ENCODE assay signal across 22 cellular contexts in genomic region chr3:37367436-37367835, GRCh38.
DNase-seq lines count a peak whose midpoint lies in the region; ATAC-seq, FAIRE-seq and TF ChIP-seq lines count a peak whose summit lies in the region.
"Had no signal": no experiment of that assay in that cellular context is flagged by ENCODE, and none has a peak within 500 bp of the region (broad histone marks: within the 10 kb centered on the region; RNA-seq: fewer than 3 reads in every experiment).

No MANE protein-coding gene starts in this region.

- peaks cover 8% of the 10 kb centered on the region for H3K9me3 Mint-ChIP-seq in nephron progenitor cell

- H3K36me3 Mint-ChIP-seq in nephron progenitor cell (ENCODE audit: low read depth), result peaks cover 69% of the 10 kb centered on the region

- WGBS in HepG2 (ENCODE audit: low lambda C conversion rate), result 60% methylated on average over 1 of the region's 1 CpG

- H3K9me3 ChIP-seq in HepG2 (ENCODE audit: low read length), result no peaks in the 10 kb centered on the region
- H3K9me3 ChIP-seq: BE2C, Caco-2 had no signal

- peaks cover 2% of the 10 kb centered on the region for H3K27me3 Mint-ChIP-seq in nephron progenitor cell (ENCODE audit: low read depth, poor library complexity)
- H3K27me3 Mint-ChIP-seq: CD4-positive, alpha-beta T cell had no signal

- no TSS peak for BruUV-seq in HepG2 (replicated peaks; lab: Mats Ljungman, UMichigan)

- no peak overlapping the region for H3K9ac ChIP-seq in HepG2 (ENCODE audit: insufficient read depth, low read depth, low read length)
- H3K9ac ChIP-seq: BLaER1 had no signal

- H3K4me2 ChIP-seq in HepG2 (ENCODE audit: low read depth, low read length), result no peak overlapping the region
- H3K4me2 ChIP-seq: BLaER1 had no signal

- H3K36me3 ChIP-seq in HepG2 (replicated peaks in 1 of 2; ENCODE audit: control insufficient read depth in 1 of 2, insufficient read depth in 2 of 2, low read length in 2 of 2), result peaks cover 5 to 40% of the 10 kb centered on the region in 2 experiments; a peak in 4 of 5 replicates
- H3K36me3 ChIP-seq: BE2C had no signal

- no peak for TF ChIP-seq POLR2A in HepG2 (IDR thresholded peaks at IDR 0.05; ENCODE audit: insufficient read depth in 1 of 2, low read depth in 2 of 2, low read length in 2 of 2)

- peaks cover 26% of the 10 kb centered on the region for H3K4me1 ChIP-seq in HepG2 (ENCODE audit: insufficient read depth, low read length)
- H3K4me1 ChIP-seq: BE2C, BLaER1, Caco-2 had no signal

- TF ChIP-seq EP300 in HepG2 (IDR thresholded peaks at IDR 0.05; ENCODE audit: low read depth in 2 of 2, low read length in 2 of 2) (no peak), HepG2 (CRISPR knock-in tag; IDR thresholded peaks at IDR 0.05; ENCODE audit: borderline replicate concordance) (no peak)

- TF ChIP-seq CTCF in HepG2 (CRISPR knock-in tag; IDR thresholded peaks at IDR 0.05) (no peak), nephron progenitor cell (IDR thresholded peaks at IDR 0.05) (no peak)

- no peaks in the 10 kb centered on the region for H3K79me2 ChIP-seq in HepG2 (ENCODE audit: insufficient read depth, low read length)

- peak overlapping the region; percentile 68 for H3K27ac Mint-ChIP-seq in nephron progenitor cell
- H3K27ac Mint-ChIP-seq: CD4-positive, alpha-beta T cell; CD8-positive, alpha-beta T cell had no signal

- CTCF ChIA-PET in HepG2 (lab: Yijun Ruan, JAX; ENCODE audit: low intra/inter-chr PET ratio, low total read pairs), result no interaction called here

- no peak overlapping the region for H2AFZ ChIP-seq in HepG2 (ENCODE audit: low read length)

- in situ Hi-C loops in HepG2 (cut with HindIII; ENCODE audit: extremely low pct_ligation_motif_present, low pct_unique_long_range_greater_than_20kb), result no loop called here

- H3K4me3 Mint-ChIP-seq in nephron progenitor cell, result no peak overlapping the region
- H3K4me3 Mint-ChIP-seq: CD4-positive, alpha-beta T cell; CD8-positive, alpha-beta T cell had no signal

- no peak for FAIRE-seq in HepG2 (lab: Jason Lieb, UNC)
- FAIRE-seq: A204.1, D721Med, G401.6, GM12891, GM18507 had no signal

- H3K4me3 ChIP-seq in HepG2 (replicated peaks in 1 of 3; ENCODE audit: insufficient read depth in 1 of 3, low read depth in 2 of 3, low read length in 3 of 3), result no peak overlapping the region
- H3K4me3 ChIP-seq: BLaER1 had no signal

- H4K20me1 ChIP-seq in HepG2 (ENCODE audit: insufficient read depth, low read length), result no peaks in the 10 kb centered on the region
- H4K20me1 ChIP-seq: BLaER1 had no signal

- no peak for DNase-seq in left lobe of liver (ENCODE audit: low spot score)
- DNase-seq in HepG2 (ENCODE audit: low spot score), result peak; percentile 52
- DNase-seq in nephron progenitor cell, result no peak
- no peak for DNase-seq in stimulated activated naive CD4-positive, alpha-beta T cell (lab: John Stamatoyannopoulos, UW)
- no peak for DNase-seq in C1 segment of cervical spinal cord (lab: John Stamatoyannopoulos, UW)
- DNase-seq: 8988T; ACHN; BE2C; Caco-2; Calu3; CD4-positive, alpha-beta T cell; CD8-positive, alpha-beta T cell; DMS79 treated with DMSO at 0.1 percent for 48 hours; GF-D8 had no signal

- intact Hi-C loops in HepG2 (cut with micrococcal nuclease; ENCODE audit: unreplicated experiment), result no loop called here

- no peak for TF ChIP-seq RAD21 in HepG2 (CRISPR knock-in tag; IDR thresholded peaks at IDR 0.05)

- H3K27ac ChIP-seq in HepG2 (ENCODE audit: extremely low read length, insufficient read depth, low read length), result no peak overlapping the region
- H3K27ac ChIP-seq: BLaER1, C4-2B had no signal

- no peaks in the 10 kb centered on the region for H3K27me3 ChIP-seq in HepG2 (ENCODE audit: control insufficient read depth in 1 of 2, insufficient read depth in 2 of 2, low read length in 2 of 2)
- H3K27me3 ChIP-seq: BE2C, BLaER1 had no signal

- no peaks in the 10 kb centered on the region for H3K4me1 Mint-ChIP-seq in nephron progenitor cell

- POLR2A ChIA-PET in HepG2 (lab: Yijun Ruan, JAX), result no interaction called here

- peak; percentile 45 for ATAC-seq in left lobe of liver
- ATAC-seq in HepG2, result peak; percentile 61
- ATAC-seq in HG03135 (IDR thresholded peaks at IDR 0.05; ENCODE audit: unreplicated experiment), result no peak
- ATAC-seq: CD8-positive, alpha-beta T cell had no signal

TF ChIP-seq in HepG2, 621 proteins besides CTCF, POLR2A, EP300 and RAD21:
- TF ChIP-seq MLXIP (CRISPR knock-in tag; IDR thresholded peaks at IDR 0.05; ENCODE audit: borderline replicate concordance) (no peak), ZNF281 (CRISPR knock-in tag; IDR thresholded peaks at IDR 0.05; ENCODE audit: borderline replicate concordance) (peak; percentile 29; the same call in 1 of the 2 replicates)
